ENCODE assay signal across 12 cellular contexts in the genomic region with DNA sequence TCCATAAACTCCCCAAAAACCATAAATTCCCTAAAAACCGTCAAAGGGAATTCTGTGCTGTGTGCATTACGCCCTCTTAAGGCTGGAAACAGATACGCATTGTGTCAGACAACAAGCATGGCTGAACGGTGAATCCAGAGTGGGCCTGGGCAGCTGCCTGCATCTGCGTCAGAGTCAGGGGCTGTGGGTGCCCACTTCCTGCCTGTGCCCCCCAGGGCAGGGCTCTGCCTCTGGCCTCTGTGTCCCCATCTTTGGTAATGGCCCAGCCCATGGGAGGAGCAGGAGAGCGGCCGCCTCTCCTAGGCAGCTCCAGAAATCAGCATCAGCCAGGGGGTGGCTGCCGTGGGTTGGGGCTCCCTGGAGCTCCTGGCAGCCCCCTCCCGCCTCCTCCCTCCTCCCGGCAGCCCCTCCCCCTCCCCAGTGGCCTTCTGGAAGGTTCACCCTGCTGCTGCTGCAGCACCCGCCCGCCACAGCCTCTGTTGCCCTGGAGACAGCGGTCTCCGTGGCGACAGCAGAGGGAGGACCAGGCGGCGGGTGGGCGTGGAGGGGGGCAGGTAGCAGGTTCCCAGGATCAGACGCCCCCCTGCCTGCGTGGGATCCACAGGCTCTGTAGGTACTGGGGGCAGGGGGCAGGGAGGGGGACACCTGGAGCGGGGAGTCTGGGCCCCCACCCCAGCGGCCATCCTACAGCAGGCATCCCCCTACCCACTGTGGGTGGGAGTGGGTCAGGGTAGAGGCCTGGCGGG.
DNase-seq lines count a peak whose midpoint lies in the region; ATAC-seq and TF ChIP-seq lines count a peak whose summit lies in the region.
"Had no signal": no experiment of that assay in that cellular context is flagged by ENCODE, and none has a peak within 500 bp of the region (broad histone marks: within the 10 kb centered on the region; RNA-seq: fewer than 3 reads in every experiment).

No MANE protein-coding gene starts in this region.

- DNase-seq in DMS 273 (lab: John Stamatoyannopoulos, UW; ENCODE audit: unreplicated experiment) (peak; percentile 38), DMS 273 treated with DMSO at 0.1 percent for 48 hours (lab: John Stamatoyannopoulos, UW) (no peak), NB4 (ENCODE audit: low read depth) (peak; percentile 45), choroid plexus epithelial cell (ENCODE audit: low read depth) (peak; percentile 58), pons (ENCODE audit: low spot score) (peak; percentile 9), kidney glomerular epithelial cell (lab: John Stamatoyannopoulos, UW) (no peak), CD1c-positive myeloid dendritic cell (ENCODE audit: extremely low spot score) (no peak)
- DNase-seq in stimulated activated naive B cell treated with anti-CD40 and anti-IgM and Interleukin-4, amounts not matched to agents 10 μg/mL and 1 μg/mL and 100 μg/mL, for 72 hours = no peak
- DNase-seq: 8988T; amniotic stem cell; left ventricle myocardium inferior; stimulated activated CD4-positive, alpha-beta T cell treated with anti-CD3 and anti-CD28 coated beads, Interleukin-2, amount 100 ng/mL, for 48 hours had no signal

- H3K9me3 Mint-ChIP-seq in stimulated activated naive B cell treated with anti-CD40 and anti-IgM and Interleukin-4, amounts not matched to agents 10 μg/mL and 1 μg/mL and 100 μg/mL, for 72 hours = no peaks in the 10 kb centered on the region

- no peak for TF ChIP-seq POLR2A in NB4 (IDR thresholded peaks at IDR 0.05; ENCODE audit: extremely low read depth, insufficient read length)

- no peak for ATAC-seq in stimulated activated naive B cell treated with anti-CD40 and anti-IgM and Interleukin-4, amounts not matched to agents 10 μg/mL and 1 μg/mL and 100 μg/mL, for 72 hours (replicated peaks)

- no peak overlapping the region for H3K27ac Mint-ChIP-seq in stimulated activated naive B cell treated with anti-CD40 and anti-IgM and Interleukin-4, amounts not matched to agents 10 μg/mL and 1 μg/mL and 100 μg/mL, for 72 hours

- peaks cover 15 to 29% of the 10 kb centered on the region in 2 donors for H3K4me1 Mint-ChIP-seq in stimulated activated naive B cell treated with anti-CD40 and anti-IgM and Interleukin-4, amounts not matched to agents 10 μg/mL and 1 μg/mL and 100 μg/mL, for 72 hours

- no peaks in the 10 kb centered on the region for H3K27me3 Mint-ChIP-seq in stimulated activated naive B cell treated with anti-CD40 and anti-IgM and Interleukin-4, amounts not matched to agents 10 μg/mL and 1 μg/mL and 100 μg/mL, for 72 hours

- H3K4me3 ChIP-seq in NB4 (ENCODE audit: low read depth, low read length) (no peak overlapping the region), choroid plexus epithelial cell (ENCODE audit: low read depth, low read length) (no peak overlapping the region)
- H3K4me3 ChIP-seq: left ventricle myocardium inferior had no signal

- TF ChIP-seq CTCF in NB4 (IDR thresholded peaks at IDR 0.05; ENCODE audit: low read depth, low read length) (peak; percentile 68), choroid plexus epithelial cell (conservative IDR thresholded peaks at IDR 0.05; ENCODE audit: low read depth, low read length) (peak; percentile 70)

- H3K36me3 Mint-ChIP-seq in stimulated activated naive B cell treated with anti-CD40 and anti-IgM and Interleukin-4, amounts not matched to agents 10 μg/mL and 1 μg/mL and 100 μg/mL, for 72 hours = no peaks in the 10 kb centered on the region

- no peak overlapping the region for H3K4me3 Mint-ChIP-seq in stimulated activated naive B cell treated with anti-CD40 and anti-IgM and Interleukin-4, amounts not matched to agents 10 μg/mL and 1 μg/mL and 100 μg/mL, for 72 hours

Comparison
In these comparisons a context has a peak if more than half of its experiments do, and no peak if none do; other contexts are left out.
1. DNase-seq: peak in DMS 273 (single experiment), NB4 (single experiment), choroid plexus epithelial cell (single experiment) and pons (single experiment); none in DMS 273 treated with DMSO at 0.1 percent for 48 hours (single experiment), kidney glomerular epithelial cell (single experiment), stimulated activated naive B cell treated with anti-CD40 and anti-IgM and Interleukin-4, amounts not matched to agents 10 μg/mL and 1 μg/mL and 100 μg/mL, for 72 hours (single experiment) and CD1c-positive myeloid dendritic cell (single experiment).